ENCODE assay signal across 12 cellular contexts in the genomic region with DNA sequence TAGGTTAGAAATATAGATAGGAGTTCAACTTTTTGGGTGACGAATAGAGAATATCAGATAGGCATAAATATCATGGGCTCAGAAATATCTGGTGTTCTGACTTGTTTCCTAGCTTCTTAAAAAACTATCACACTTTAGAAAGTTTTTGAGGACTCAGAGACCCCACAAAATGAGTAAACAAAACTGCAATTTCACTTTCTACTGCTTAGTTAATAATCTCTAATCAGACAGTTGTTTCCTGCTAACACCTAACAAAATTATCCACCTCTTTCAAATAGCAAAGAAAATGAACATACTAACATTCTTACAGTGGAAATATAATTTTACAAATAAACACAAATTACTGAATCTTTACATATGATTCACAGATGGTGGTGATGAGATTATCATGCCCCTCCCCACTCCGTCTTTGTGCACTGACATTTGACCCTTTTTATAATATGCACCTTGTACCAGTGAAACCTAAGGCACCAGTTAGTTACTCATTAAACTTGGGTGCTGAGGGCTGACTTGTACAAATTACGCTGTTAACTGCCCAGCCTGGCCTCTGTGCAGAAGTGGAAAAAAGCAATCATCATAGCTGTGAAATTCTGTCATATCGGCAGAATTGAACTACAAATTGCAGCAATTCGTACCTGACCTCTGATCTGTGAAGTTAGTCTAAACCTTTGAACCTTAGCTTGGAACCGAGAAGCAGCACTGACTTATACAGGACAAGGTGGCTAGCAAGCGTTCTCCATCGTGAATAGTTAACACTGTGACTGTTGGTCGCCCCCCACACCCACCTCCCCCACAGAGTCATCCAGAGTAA.
DNase-seq lines count a peak whose midpoint lies in the region; ATAC-seq and TF ChIP-seq lines count a peak whose summit lies in the region.
"Had no signal": no experiment of that assay in that cellular context is flagged by ENCODE, and none has a peak within 500 bp of the region (broad histone marks: within the 10 kb centered on the region; RNA-seq: fewer than 3 reads in every experiment).

No MANE protein-coding gene starts in this region.

- H3K9me3 ChIP-seq in liver (ENCODE audit: control insufficient read depth in 4 of 4, low read length in 3 of 4) = no peaks in the 10 kb centered on the region
- H3K9me3 ChIP-seq in A673 (ENCODE audit: low read depth, low read length, poor library complexity, severe bottlenecking) = no peaks in the 10 kb centered on the region

- ATAC-seq in GM21737 (IDR thresholded peaks at IDR 0.05; ENCODE audit: unreplicated experiment) = peak; percentile 66
- no peak for ATAC-seq in GM21515 (IDR thresholded peaks at IDR 0.05; ENCODE audit: unreplicated experiment)
- ATAC-seq: activated naive CD8-positive, alpha-beta T cell treated with anti-CD3 and anti-CD28 coated beads, Interleukin-2, amount 50 U/mL, for 24 hours had no signal

- H3K27ac ChIP-seq in liver (ENCODE audit: low read depth in 1 of 2, low read length in 2 of 2) = peak overlapping the region; percentile 80 to 86
- H3K27ac ChIP-seq in A673 (ENCODE audit: low read depth, low read length, poor library complexity, severe bottlenecking) = no peak overlapping the region

- H3K4me3 ChIP-seq in liver (ENCODE audit: low read depth in 1 of 3, low read length in 3 of 3) (peak overlapping the region; percentile 21 to 34 (median 27)), A673 (ENCODE audit: low read depth, low read length, poor library complexity, severe bottlenecking) (no peak overlapping the region)

- peaks cover 33% of the 10 kb centered on the region for H3K36me3 Mint-ChIP-seq in Calu3 (ENCODE audit: insufficient read depth, unreplicated experiment)

- DNase-seq in Calu3 (peak; percentile 47), NCI-H526 (lab: John Stamatoyannopoulos, UW) (peak; percentile 15 to 57), NCI-H446 treated with DMSO at 0.1 percent for 48 hours (lab: John Stamatoyannopoulos, UW) (no peak), A673 (ENCODE audit: low spot score) (no peak)
- DNase-seq in NK-92 treated with Interleukin-12 subunit alpha and Interleukin-12 subunit beta, amount 100 ng/mL, for 24 hours (lab: John Stamatoyannopoulos, UW) = no peak
- DNase-seq: activated CD4-positive, alpha-beta memory T cell treated with anti-CD3 and anti-CD28 coated beads, Interleukin-2, amount 10 ng/mL, durations not matched to agents 7 days and 5 days; activated naive CD8-positive, alpha-beta T cell treated with anti-CD3 and anti-CD28 coated beads, Interleukin-2, amount 50 U/mL, for 24 hours; GDM1; hippocampal formation had no signal

- 27% methylated on average over 9 of the region's 9 CpGs for WGBS in liver

- no peaks in the 10 kb centered on the region for H3K27me3 ChIP-seq in liver (ENCODE audit: control insufficient read depth in 4 of 4, insufficient read depth in 4 of 4, low read length in 3 of 4)
- no peaks in the 10 kb centered on the region for H3K27me3 ChIP-seq in A673 (replicated peaks; ENCODE audit: insufficient read depth, low read depth, low read length, poor library complexity)

- peak overlapping the region; percentile 58 for H3K4me3 Mint-ChIP-seq in Calu3 (ENCODE audit: low read depth, unreplicated experiment)
- H3K4me3 Mint-ChIP-seq: activated CD4-positive, alpha-beta memory T cell treated with anti-CD3 and anti-CD28 coated beads, Interleukin-2, amount 10 ng/mL, durations not matched to agents 7 days and 5 days; activated naive CD8-positive, alpha-beta T cell treated with anti-CD3 and anti-CD28 coated beads, Interleukin-2, amount 50 U/mL, for 24 hours had no signal

- no peaks in the 10 kb centered on the region for H3K27me3 Mint-ChIP-seq in Calu3 (ENCODE audit: unreplicated experiment)
- H3K27me3 Mint-ChIP-seq: activated naive CD8-positive, alpha-beta T cell treated with anti-CD3 and anti-CD28 coated beads, Interleukin-2, amount 50 U/mL, for 24 hours had no signal

- H3K9me3 Mint-ChIP-seq in Calu3 (ENCODE audit: low read depth, unreplicated experiment) = no peaks in the 10 kb centered on the region
- H3K9me3 Mint-ChIP-seq: activated CD4-positive, alpha-beta memory T cell treated with anti-CD3 and anti-CD28 coated beads, Interleukin-2, amount 10 ng/mL, durations not matched to agents 7 days and 5 days; activated naive CD8-positive, alpha-beta T cell treated with anti-CD3 and anti-CD28 coated beads, Interleukin-2, amount 50 U/mL, for 24 hours had no signal

- intact Hi-C loops in Calu3 (cut with micrococcal nuclease; ENCODE audit: unreplicated experiment) (no loop called here), A673 (cut with micrococcal nuclease; ENCODE audit: unreplicated experiment) (no loop called here)

- BruUV-seq in Calu3 (replicated peaks; lab: Mats Ljungman, UMichigan) = no TSS peak
- BruUV-seq in A673 (replicated peaks; lab: Mats Ljungman, UMichigan) = no TSS peak

- H3K27ac Mint-ChIP-seq in Calu3 (ENCODE audit: unreplicated experiment) = no peak overlapping the region
- H3K27ac Mint-ChIP-seq: activated CD4-positive, alpha-beta memory T cell treated with anti-CD3 and anti-CD28 coated beads, Interleukin-2, amount 10 ng/mL, durations not matched to agents 7 days and 5 days; activated naive CD8-positive, alpha-beta T cell treated with anti-CD3 and anti-CD28 coated beads, Interleukin-2, amount 50 U/mL, for 24 hours had no signal

- peaks cover 43% of the 10 kb centered on the region for H3K4me1 Mint-ChIP-seq in Calu3 (ENCODE audit: low read depth, unreplicated experiment)

- CTCF ChIA-PET in Calu3 (lab: Charles Lee) = interaction anchor here (0.6 kb wide), 1 partner anchor 18 kb away, joined by 5 read pairs; no protein-coding TSS in a partner anchor
- CTCF ChIA-PET in A673 (lab: Charles Lee) = no interaction called here

- POLR2A ChIA-PET in A673 (lab: Charles Lee; ENCODE audit: low non-redundant PET) = no interaction called here

- H3K36me3 ChIP-seq in liver (ENCODE audit: control insufficient read depth in 4 of 4, insufficient read depth in 3 of 4, low read depth in 1 of 4, low read length in 3 of 4) = peaks cover 0 to 2% (median 0%) of the 10 kb centered on the region in 4 donors
- H3K36me3 ChIP-seq in A673 (ENCODE audit: insufficient read depth, low read length, poor library complexity, severe bottlenecking) = no peaks in the 10 kb centered on the region

- peak; percentile 71 to 73 for TF ChIP-seq RAD21 in liver (IDR thresholded peaks at IDR 0.05)

- peak overlapping the region; percentile 56 to 72 for H3K9ac ChIP-seq in liver (ENCODE audit: low read depth in 1 of 2, low read length in 2 of 2)

- TF ChIP-seq CTCF in Calu3 (IDR thresholded peaks at IDR 0.05; ENCODE audit: unreplicated experiment) (no peak), liver (IDR thresholded peaks at IDR 0.05; ENCODE audit: low read depth, low read length, missing input control) (no peak), A673 (conservative IDR thresholded peaks at IDR 0.05; ENCODE audit: low read depth, low read length) (no peak)

- H3K4me1 ChIP-seq in liver (ENCODE audit: control insufficient read depth in 4 of 4, insufficient read depth in 4 of 4, low read length in 3 of 4) (peaks cover 2 to 31% (median 16%) of the 10 kb centered on the region in 4 donors), A673 (ENCODE audit: insufficient read depth, low read length, poor library complexity, severe bottlenecking) (no peaks in the 10 kb centered on the region)

TF ChIP-seq in liver, 16 proteins besides CTCF, POLR2A, EP300 and RAD21 (continues in another document):
- TF ChIP-seq RXRA (IDR thresholded peaks at IDR 0.05) (peak; percentile 95 to 98), EGR1 (IDR thresholded peaks at IDR 0.05; ENCODE audit: low read depth in 2 of 2) (peak; percentile 86 to 98), ATF3 (IDR thresholded peaks at IDR 0.05) (peak; percentile 99), HNF4A (conservative IDR thresholded peaks at IDR 0.05) (peak; percentile 98), NR2F2 (IDR thresholded peaks at IDR 0.05) (peak; percentile 98), GABPA (IDR thresholded peaks at IDR 0.05 in 1 of 2, conservative IDR thresholded peaks at IDR 0.05 in 1 of 2) (no peak), HNF4G (IDR thresholded peaks at IDR 0.05) (peak; percentile 95)
- TF ChIP-seq, protein P1, sequence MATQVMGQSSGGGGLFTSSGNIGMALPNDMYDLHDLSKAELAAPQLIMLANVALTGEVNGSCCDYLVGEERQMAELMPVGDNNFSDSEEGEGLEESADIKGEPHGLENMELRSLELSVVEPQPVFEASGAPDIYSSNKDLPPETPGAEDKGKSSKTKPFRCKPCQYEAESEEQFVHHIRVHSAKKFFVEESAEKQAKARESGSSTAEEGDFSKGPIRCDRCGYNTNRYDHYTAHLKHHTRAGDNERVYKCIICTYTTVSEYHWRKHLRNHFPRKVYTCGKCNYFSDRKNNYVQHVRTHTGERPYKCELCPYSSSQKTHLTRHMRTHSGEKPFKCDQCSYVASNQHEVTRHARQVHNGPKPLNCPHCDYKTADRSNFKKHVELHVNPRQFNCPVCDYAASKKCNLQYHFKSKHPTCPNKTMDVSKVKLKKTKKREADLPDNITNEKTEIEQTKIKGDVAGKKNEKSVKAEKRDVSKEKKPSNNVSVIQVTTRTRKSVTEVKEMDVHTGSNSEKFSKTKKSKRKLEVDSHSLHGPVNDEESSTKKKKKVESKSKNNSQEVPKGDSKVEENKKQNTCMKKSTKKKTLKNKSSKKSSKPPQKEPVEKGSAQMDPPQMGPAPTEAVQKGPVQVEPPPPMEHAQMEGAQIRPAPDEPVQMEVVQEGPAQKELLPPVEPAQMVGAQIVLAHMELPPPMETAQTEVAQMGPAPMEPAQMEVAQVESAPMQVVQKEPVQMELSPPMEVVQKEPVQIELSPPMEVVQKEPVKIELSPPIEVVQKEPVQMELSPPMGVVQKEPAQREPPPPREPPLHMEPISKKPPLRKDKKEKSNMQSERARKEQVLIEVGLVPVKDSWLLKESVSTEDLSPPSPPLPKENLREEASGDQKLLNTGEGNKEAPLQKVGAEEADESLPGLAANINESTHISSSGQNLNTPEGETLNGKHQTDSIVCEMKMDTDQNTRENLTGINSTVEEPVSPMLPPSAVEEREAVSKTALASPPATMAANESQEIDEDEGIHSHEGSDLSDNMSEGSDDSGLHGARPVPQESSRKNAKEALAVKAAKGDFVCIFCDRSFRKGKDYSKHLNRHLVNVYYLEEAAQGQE (IDR thresholded peaks at IDR 0.05) = peak; percentile 92

Comparison
In these comparisons a context has a peak if more than half of its experiments do, and no peak if none do; other contexts are left out.
1. DNase-seq: peak in Calu3 (single experiment) and NCI-H526 (2 of 2); none in NCI-H446 treated with DMSO at 0.1 percent for 48 hours (single experiment), A673 (single experiment) and NK-92 treated with Interleukin-12 subunit alpha and Interleukin-12 subunit beta, amount 100 ng/mL, for 24 hours (single experiment).